Comparison of ENCODE assay signal across 8 cellular contexts in genomic region chr1:168469690-168470089, GRCh38.
DNase-seq lines count a peak whose midpoint lies in the region; ATAC-seq and TF ChIP-seq lines count a peak whose summit lies in the region.

No MANE protein-coding gene starts in this region.

- no peaks in the 10 kb centered on the region for H3K9me3 ChIP-seq in esophagus squamous epithelium
- peaks cover 0 to 5% (median 0%) of the 10 kb centered on the region in 4 donors for H3K9me3 ChIP-seq in sigmoid colon

- no peak for TF ChIP-seq POLR2A in esophagus squamous epithelium (IDR thresholded peaks at IDR 0.05)
- TF ChIP-seq POLR2A in sigmoid colon (IDR thresholded peaks at IDR 0.05): no peak

- H3K36me3 ChIP-seq in esophagus squamous epithelium (no peaks in the 10 kb centered on the region), sigmoid colon (no peaks in the 10 kb centered on the region)

- 4 to 8% methylated on average over 6 of the region's 6 CpGs for WGBS in esophagus squamous epithelium, 2 donors
- WGBS in sigmoid colon, 2 donors: 44 to 63% methylated on average over 6 of the region's 6 CpGs

- TF ChIP-seq CTCF in VCaP (conservative IDR thresholded peaks at IDR 0.05) (no peak), esophagus squamous epithelium (IDR thresholded peaks at IDR 0.05) (no peak), sigmoid colon (IDR thresholded peaks at IDR 0.05) (no peak)

- intact Hi-C loops in esophagus squamous epithelium (cut with DNase I) (no loop called here), sigmoid colon (cut with DNase I) (loop anchor here (2.0 kb wide), 1 partner anchor 39 kb away; no protein-coding TSS in a partner anchor)

- H3K4me1 ChIP-seq in esophagus squamous epithelium (peaks cover 7 to 54% (median 37%) of the 10 kb centered on the region in 3 donors), sigmoid colon (peaks cover 0 to 56% (median 53%) of the 10 kb centered on the region in 4 donors)

- H3K27ac ChIP-seq in VCaP (peak overlapping the region; percentile 78), esophagus squamous epithelium (peak overlapping the region in 3 of 4 donors; percentile 16 to 53 (median 25)), sigmoid colon (peak overlapping the region; percentile 19 to 64 (median 24))

- no peak for TF ChIP-seq EP300 in sigmoid colon (IDR thresholded peaks at IDR 0.05)

- no peak overlapping the region for H3K4me3 ChIP-seq in esophagus squamous epithelium
- no peak overlapping the region for H3K4me3 ChIP-seq in sigmoid colon

- no peak for ATAC-seq in HG03432 (IDR thresholded peaks at IDR 0.05; ENCODE audit: unreplicated experiment)

- peak; percentile 37 for DNase-seq in NK-92 treated with Interleukin-12 subunit alpha and Interleukin-12 subunit beta, amount 100 ng/mL, for 24 hours (lab: John Stamatoyannopoulos, UW)
- DNase-seq in NK-92 (lab: John Stamatoyannopoulos, UW; ENCODE audit: unreplicated experiment) (no peak), esophagus squamous epithelium (lab: John Stamatoyannopoulos, UW) (no peak), sigmoid colon (peak; percentile 89), NCI-H146 treated with DMSO at 0.1 percent for 48 hours (lab: John Stamatoyannopoulos, UW; ENCODE audit: unreplicated experiment) (no peak), NCI-H146 (lab: John Stamatoyannopoulos, UW) (no peak)

- no peaks in the 10 kb centered on the region for H3K27me3 ChIP-seq in esophagus squamous epithelium
- H3K27me3 ChIP-seq in sigmoid colon: no peaks in the 10 kb centered on the region

Comparison
In these comparisons a context has a peak if more than half of its experiments do, and no peak if none do; other contexts are left out.
1. DNase-seq: peak in NK-92 treated with Interleukin-12 subunit alpha and Interleukin-12 subunit beta, amount 100 ng/mL, for 24 hours (single experiment) and sigmoid colon (single experiment); none in NK-92 (single experiment), esophagus squamous epithelium (single experiment), NCI-H146 treated with DMSO at 0.1 percent for 48 hours (single experiment) and NCI-H146 (single experiment).
2. H3K27ac ChIP-seq: peak in every context shown above with its lines; median percentile 78 in VCaP; 25 in esophagus squamous epithelium; 24 in sigmoid colon.